ENCODE assay signal across 12 cellular contexts in genomic region chr7:90661290-90662151, GRCh38.
DNase-seq lines count a peak whose midpoint lies in the region; ATAC-seq and TF ChIP-seq lines count a peak whose summit lies in the region.
"Had no signal": no experiment of that assay in that cellular context is flagged by ENCODE, and none has a peak within 500 bp of the region (broad histone marks: within the 10 kb centered on the region; RNA-seq: fewer than 3 reads in every experiment).

No MANE protein-coding gene starts in this region.

- no peak overlapping the region for H3K4me3 Mint-ChIP-seq in CD14-positive monocyte
- H3K4me3 Mint-ChIP-seq: B cell; effector memory CD8-positive, alpha-beta T cell had no signal

- no peaks in the 10 kb centered on the region for H3K27me3 Mint-ChIP-seq in CD14-positive monocyte (ENCODE audit: low read depth in 3 of 3)
- H3K27me3 Mint-ChIP-seq: B cell; effector memory CD8-positive, alpha-beta T cell; progenitor cell of endocrine pancreas had no signal

- peak; percentile 14 for ATAC-seq in HG02759 (IDR thresholded peaks at IDR 0.05; ENCODE audit: unreplicated experiment)
- ATAC-seq: effector memory CD8-positive, alpha-beta T cell had no signal

- in situ Hi-C loops in astrocyte of the cerebellum (cut with HindIII; ENCODE audit: low sequenced_read_pairs): no loop called here
- in situ Hi-C loops in ACHN (cut with HindIII; ENCODE audit: low pct_ligation_motif_present, low pct_unique_long_range_greater_than_20kb, low sequenced_read_pairs): no loop called here

- peaks cover 0 to 9% (median 3%) of the 10 kb centered on the region in 7 donors for H3K9me3 Mint-ChIP-seq in CD14-positive monocyte

- intact Hi-C loops in CD14-positive monocyte (cut with micrococcal nuclease): no loop called here

- no peak overlapping the region for H3K4me3 ChIP-seq in astrocyte of the cerebellum (ENCODE audit: low read depth, low read length)

- DNase-seq in AG08396 (ENCODE audit: low spot score) (peak; percentile 12), astrocyte of the cerebellum (ENCODE audit: low read depth) (peak; percentile 57), hepatic stellate cell (ENCODE audit: low spot score) (peak; percentile 8), CD14-positive monocyte (ENCODE audit: low spot score) (no peak), hippocampal formation (lab: John Stamatoyannopoulos, UW) (no peak), EL (no peak), ACHN (no peak)
- DNase-seq: effector memory CD8-positive, alpha-beta T cell; NCI-H1048 had no signal

- H3K27ac Mint-ChIP-seq in CD14-positive monocyte: no peak overlapping the region
- H3K27ac Mint-ChIP-seq: effector memory CD8-positive, alpha-beta T cell had no signal

- H3K4me1 Mint-ChIP-seq in CD14-positive monocyte: no peaks in the 10 kb centered on the region

- no peak for TF ChIP-seq CTCF in astrocyte of the cerebellum (IDR thresholded peaks at IDR 0.05; ENCODE audit: low read depth, low read length, missing control alignments)
- no peak for TF ChIP-seq CTCF in CD14-positive monocyte (IDR thresholded peaks at IDR 0.05)

- no peaks in the 10 kb centered on the region for H3K36me3 Mint-ChIP-seq in CD14-positive monocyte

Comparison
In these comparisons a context has a peak if more than half of its experiments do, and no peak if none do; other contexts are left out.
1. DNase-seq: peak in AG08396 (single experiment), astrocyte of the cerebellum (single experiment) and hepatic stellate cell (single experiment); none in CD14-positive monocyte (single experiment), hippocampal formation (0 of 2), EL (single experiment) and ACHN (single experiment).